ENCODE assay signal across 8 cellular contexts in the genomic region with DNA sequence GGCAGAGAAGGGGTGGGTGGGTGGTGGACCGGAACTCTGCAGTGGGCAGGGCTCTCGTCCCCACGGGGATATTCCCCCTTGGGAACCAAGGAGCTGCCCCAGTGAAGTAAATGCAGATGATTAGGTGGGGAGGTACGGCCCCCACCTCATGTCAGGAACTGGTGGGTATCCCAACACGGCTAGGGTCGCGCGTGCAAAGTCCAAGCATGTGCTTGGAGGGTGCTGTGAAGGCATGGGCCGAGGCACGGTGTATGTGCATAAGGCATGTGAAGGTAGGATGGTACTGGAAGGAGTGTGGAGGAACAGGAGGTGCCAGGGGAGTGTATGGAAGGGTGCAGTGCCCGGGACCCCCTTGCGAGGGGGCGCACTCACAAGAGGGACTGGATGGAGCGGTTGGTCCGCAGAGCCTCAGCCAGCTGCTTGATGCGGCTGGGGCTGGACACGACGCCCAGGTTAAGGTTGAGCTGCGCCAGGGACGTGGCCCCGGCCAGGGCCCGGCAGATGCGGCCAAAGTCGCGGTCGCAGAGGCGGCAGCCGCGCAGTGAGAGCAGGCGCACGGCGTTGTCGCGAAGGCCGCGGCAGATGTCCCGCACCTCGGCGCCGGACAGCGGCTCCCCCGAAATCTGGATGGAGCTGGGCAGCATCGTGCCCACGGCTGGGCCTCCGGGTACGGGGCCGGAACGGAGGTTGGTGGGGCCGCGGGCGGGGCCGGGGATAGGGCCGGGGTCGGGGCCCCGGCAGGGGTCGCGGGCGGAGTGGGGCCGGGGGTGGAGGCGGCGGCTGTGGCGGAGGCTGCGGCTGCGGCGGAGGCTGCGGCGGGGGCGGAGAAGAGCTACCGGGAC. TPM values are rescaled to one million over a fixed set of nuclear protein-coding genes. Genes with fewer than 3 reads are reported as not detected.
DNase-seq lines count a peak whose midpoint lies in the region; ATAC-seq and TF ChIP-seq lines count a peak whose summit lies in the region.

No MANE protein-coding gene starts in this region.

- no peak for TF ChIP-seq CTCF in GM12875 (IDR thresholded peaks at IDR 0.05; ENCODE audit: borderline replicate concordance, insufficient read depth, low read depth, low read length)

- H3K27ac Mint-ChIP-seq in central memory CD8-positive, alpha-beta T cell (ENCODE audit: low read depth) = peak overlapping the region; percentile 38

- no peak overlapping the region for H3K27ac ChIP-seq in HUES64 (ENCODE audit: low read depth, low read length)

- DNase-seq in central memory CD8-positive, alpha-beta T cell (ENCODE audit: low spot score in 2 of 2) = no peak
- DNase-seq in myocyte (ENCODE audit: low read depth) (peak; percentile 28), NCI-H2196 (lab: John Stamatoyannopoulos, UW; ENCODE audit: unreplicated experiment) (no peak), NCI-H226 (no peak)
- DNase-seq in activated CD4-positive, alpha-beta T cell treated with anti-CD3 and anti-CD28 coated beads for 48 hours = no peak

- H3K9me3 ChIP-seq in HUES64 (ENCODE audit: insufficient read depth, low read depth, low read length) = no peaks in the 10 kb centered on the region

- no peaks in the 10 kb centered on the region for H3K9me3 Mint-ChIP-seq in central memory CD8-positive, alpha-beta T cell

- H3K27me3 ChIP-seq in HUES64 (ENCODE audit: insufficient read depth, low read length) = peaks cover 29% of the 10 kb centered on the region

- WGBS in HUES64 = 12% methylated on average over 69 of the region's 69 CpGs

- H3K4me3 ChIP-seq in GM12875 (ENCODE audit: low read depth, low read length) (peak overlapping the region; percentile 51), HUES64 (ENCODE audit: low read length) (peak overlapping the region; percentile 72)

- peak overlapping the region; percentile 82 for H3K4me3 Mint-ChIP-seq in central memory CD8-positive, alpha-beta T cell

- H3K36me3 Mint-ChIP-seq in central memory CD8-positive, alpha-beta T cell (ENCODE audit: insufficient read depth) = peaks cover 18% of the 10 kb centered on the region

- no peak for ATAC-seq in central memory CD8-positive, alpha-beta T cell (replicated peaks; ENCODE audit: extremely low read depth, poor library complexity, severe bottlenecking)
- no peak for ATAC-seq in GM21528 (IDR thresholded peaks at IDR 0.05; ENCODE audit: low FRiP score, unreplicated experiment)

- H3K4me1 ChIP-seq in HUES64 (ENCODE audit: insufficient read depth, low read length) = no peaks in the 10 kb centered on the region; the same call in 1 of the 2 replicates

- peaks cover 40% of the 10 kb centered on the region for H3K4me1 Mint-ChIP-seq in central memory CD8-positive, alpha-beta T cell

- peaks cover 45% of the 10 kb centered on the region for H3K36me3 ChIP-seq in HUES64 (ENCODE audit: insufficient read depth, low read length)

- peaks cover 22% of the 10 kb centered on the region for H3K27me3 Mint-ChIP-seq in central memory CD8-positive, alpha-beta T cell

- no peak overlapping the region for H3K9ac ChIP-seq in HUES64 (ENCODE audit: low read depth, low read length)

RNA-seq across cellular contexts. Expression of a gene that starts 0.8 kb away (rescaled TPM):
- polyA plus RNA-seq in HUES64 (2013, experiment 1 of 2) = 0.30 TPM
- not detected for polyA plus RNA-seq in HUES64 (2013, experiment 2 of 2)
- total RNA-seq in myocyte = 1.6 and 2.0 TPM in 2 replicates
- 3.7 TPM for polyA plus RNA-seq in myocyte (2012)

RNA-seq across cellular contexts. Expression of a gene that starts 7.4 kb away (rescaled TPM):
- polyA plus RNA-seq in HUES64 (2013, experiment 1 of 2) = 62.1 TPM
- 68.8 TPM for polyA plus RNA-seq in HUES64 (2013, experiment 2 of 2)
- total RNA-seq in myocyte = 199 and 250 TPM in 2 replicates
- polyA plus RNA-seq in myocyte (2012) = 175 TPM

RNA-seq across cellular contexts. Expression of a gene that starts 7.5 kb away (rescaled TPM):
- polyA plus RNA-seq in HUES64 (2013, experiment 1 of 2) = 30.9 TPM
- 24.9 TPM for polyA plus RNA-seq in HUES64 (2013, experiment 2 of 2)
- total RNA-seq in myocyte = 23.5 and 26.5 TPM in 2 replicates
- polyA plus RNA-seq in myocyte (2012) = 32.3 TPM

RNA-seq across cellular contexts. Expression of a gene that starts 32.0 kb away (rescaled TPM):
- polyA plus RNA-seq in HUES64 (2013, experiment 1 of 2) = 26.0 TPM
- polyA plus RNA-seq in HUES64 (2013, experiment 2 of 2) = 25.1 TPM
- 26.7 and 39.6 TPM in 2 replicates for total RNA-seq in myocyte
- 33.7 TPM for polyA plus RNA-seq in myocyte (2012)

RNA-seq across cellular contexts. Expression of a gene that starts 54.0 kb away (rescaled TPM):
- 0.35 TPM for polyA plus RNA-seq in HUES64 (2013, experiment 1 of 2)
- polyA plus RNA-seq in HUES64 (2013, experiment 2 of 2) = 0.38 TPM
- total RNA-seq in myocyte = 3.3 and 6.2 TPM in 2 replicates
- 4.1 TPM for polyA plus RNA-seq in myocyte (2012)
